24 cellular contexts compared by ENCODE assay signal in genomic region chr1:167186198-167186750, GRCh38. TPM values are rescaled to one million over a fixed set of nuclear protein-coding genes. Genes with fewer than 3 reads are reported as not detected.
A peak's percentile ranks its signal among the peaks of the same experiment; 100 is the strongest.
DNase-seq lines count a peak whose midpoint lies in the region; TF ChIP-seq lines count a peak whose summit lies in the region.
"Had no signal": no experiment of that assay in that cellular context is flagged by ENCODE, and none has a peak within 500 bp of the region (broad histone marks: within the 10 kb centered on the region; RNA-seq: fewer than 3 reads in every experiment).

No MANE protein-coding gene starts in this region.

- peaks cover 0 to 7% (median 2%) of the 10 kb centered on the region in 5 experiments for H3K9me3 Mint-ChIP-seq in brain
- H3K9me3 Mint-ChIP-seq in activated CD4-positive, alpha-beta memory T cell treated with anti-CD3 and anti-CD28 coated beads, Interleukin-2, amount 10 ng/mL, durations not matched to agents 7 days and 5 days = no peaks in the 10 kb centered on the region
- H3K9me3 Mint-ChIP-seq: activated naive CD4-positive, alpha-beta T cell treated with anti-CD3 and anti-CD28 coated beads, Interleukin-2, amount 10 ng/mL, durations not matched to agents 7 days and 5 days; memory B cell; stimulated activated naive CD8-positive, alpha-beta T cell treated with anti-CD3 and anti-CD28 coated beads, Interleukin-15, Interleukin-2, amounts not matched to agents 100 ng/mL and 50 ng/mL, for 24 hours; T-helper 2 cell treated with Interferon-gamma antibody and Interleukin-4, amounts not matched to agents 5 μg/mL and 100 μg/mL, for 36 hours had no signal

- POLR2A ChIA-PET in activated CD4-positive, alpha-beta memory T cell treated with anti-CD3 and anti-CD28 coated beads, Interleukin-2, amount 10 ng/mL, durations not matched to agents 7 days and 5 days (lab: Charles Lee) = no interaction called here

- H3K27me3 Mint-ChIP-seq in brain = peaks cover 3% of the 10 kb centered on the region
- peaks cover 4% of the 10 kb centered on the region for H3K27me3 Mint-ChIP-seq in activated CD4-positive, alpha-beta memory T cell treated with anti-CD3 and anti-CD28 coated beads, Interleukin-2, amount 10 ng/mL, durations not matched to agents 7 days and 5 days

- H3K27ac Mint-ChIP-seq in brain = peak overlapping the region in 4 of 5 experiments; percentile 82 to 87 (median 84)
- no peak overlapping the region for H3K27ac Mint-ChIP-seq in activated CD4-positive, alpha-beta memory T cell treated with anti-CD3 and anti-CD28 coated beads, Interleukin-2, amount 10 ng/mL, durations not matched to agents 7 days and 5 days
- H3K27ac Mint-ChIP-seq: activated CD4-positive, alpha-beta T cell treated with anti-CD3 and anti-CD28 coated beads for 36 hours; activated CD8-positive, alpha-beta T cell treated with anti-CD3 and anti-CD28 coated beads, Interleukin-2, amount 10 ng/mL, durations not matched to agents 7 days and 5 days; activated naive CD4-positive, alpha-beta T cell treated with anti-CD3 and anti-CD28 coated beads, Interleukin-2, amount 10 ng/mL, durations not matched to agents 7 days and 5 days; memory B cell; stimulated activated naive CD8-positive, alpha-beta T cell treated with anti-CD3 and anti-CD28 coated beads, Interleukin-15, Interleukin-2, amounts not matched to agents 100 ng/mL and 50 ng/mL, for 24 hours; T-helper 2 cell treated with Interferon-gamma antibody and Interleukin-4, amounts not matched to agents 5 μg/mL and 100 μg/mL, for 36 hours had no signal

- no peaks in the 10 kb centered on the region for H3K27me3 ChIP-seq in BE2C
- H3K27me3 ChIP-seq: body of pancreas, esophagus muscularis mucosa, ovary had no signal

- no peak for TF ChIP-seq CTCF in brain (conservative IDR thresholded peaks at IDR 0.05)
- no peak for TF ChIP-seq CTCF in BE2C (IDR thresholded peaks at IDR 0.05; ENCODE audit: low read depth, low read length)

- peaks cover 15% of the 10 kb centered on the region for H3K4me1 Mint-ChIP-seq in brain
- no peaks in the 10 kb centered on the region for H3K4me1 Mint-ChIP-seq in activated CD4-positive, alpha-beta memory T cell treated with anti-CD3 and anti-CD28 coated beads, Interleukin-2, amount 10 ng/mL, durations not matched to agents 7 days and 5 days
- H3K4me1 Mint-ChIP-seq: activated CD4-positive, alpha-beta T cell treated with anti-CD3 and anti-CD28 coated beads for 36 hours; activated naive CD4-positive, alpha-beta T cell treated with anti-CD3 and anti-CD28 coated beads, Interleukin-2, amount 10 ng/mL, durations not matched to agents 7 days and 5 days; memory B cell had no signal

- H3K4me1 ChIP-seq in BE2C = peaks cover 10% of the 10 kb centered on the region
- H3K4me1 ChIP-seq: body of pancreas, esophagus muscularis mucosa had no signal

- CTCF ChIA-PET in activated CD4-positive, alpha-beta memory T cell treated with anti-CD3 and anti-CD28 coated beads, Interleukin-2, amount 10 ng/mL, durations not matched to agents 7 days and 5 days (lab: Charles Lee) = no interaction called here

- no peaks in the 10 kb centered on the region for H3K36me3 Mint-ChIP-seq in brain
- no peaks in the 10 kb centered on the region for H3K36me3 Mint-ChIP-seq in activated CD4-positive, alpha-beta memory T cell treated with anti-CD3 and anti-CD28 coated beads, Interleukin-2, amount 10 ng/mL, durations not matched to agents 7 days and 5 days (ENCODE audit: low read depth)
- H3K36me3 Mint-ChIP-seq: activated naive CD4-positive, alpha-beta T cell treated with anti-CD3 and anti-CD28 coated beads, Interleukin-2, amount 10 ng/mL, durations not matched to agents 7 days and 5 days; memory B cell had no signal

- H3K4me3 ChIP-seq in BE2C (ENCODE audit: low read depth, low read length) = no peak overlapping the region
- H3K4me3 ChIP-seq: body of pancreas, esophagus muscularis mucosa, GM23248, ovary had no signal

- no peaks in the 10 kb centered on the region for H3K36me3 ChIP-seq in BE2C
- H3K36me3 ChIP-seq: esophagus muscularis mucosa, ovary had no signal

- peak overlapping the region in 1 of 5 experiments; percentile 11 for H3K4me3 Mint-ChIP-seq in brain
- H3K4me3 Mint-ChIP-seq in activated CD4-positive, alpha-beta memory T cell treated with anti-CD3 and anti-CD28 coated beads, Interleukin-2, amount 10 ng/mL, durations not matched to agents 7 days and 5 days = no peak overlapping the region
- H3K4me3 Mint-ChIP-seq: activated CD4-positive, alpha-beta T cell treated with anti-CD3 and anti-CD28 coated beads for 36 hours; activated CD8-positive, alpha-beta T cell treated with anti-CD3 and anti-CD28 coated beads, Interleukin-2, amount 10 ng/mL, durations not matched to agents 7 days and 5 days; activated naive CD4-positive, alpha-beta T cell treated with anti-CD3 and anti-CD28 coated beads, Interleukin-2, amount 10 ng/mL, durations not matched to agents 7 days and 5 days; memory B cell; stimulated activated naive CD8-positive, alpha-beta T cell treated with anti-CD3 and anti-CD28 coated beads, Interleukin-15, Interleukin-2, amounts not matched to agents 100 ng/mL and 50 ng/mL, for 24 hours; T-helper 2 cell treated with Interferon-gamma antibody and Interleukin-4, amounts not matched to agents 5 μg/mL and 100 μg/mL, for 36 hours had no signal

- H3K9me3 ChIP-seq in BE2C = no peaks in the 10 kb centered on the region
- H3K9me3 ChIP-seq: body of pancreas, esophagus muscularis mucosa, ovary had no signal

- DNase-seq in D341Med (ENCODE audit: low spot score) = peak; percentile 52
- peak; percentile 72 to 92 for DNase-seq in NCI-H446 (lab: John Stamatoyannopoulos, UW)
- peak; percentile 71 for DNase-seq in pons (ENCODE audit: low spot score)
- DNase-seq in activated CD4-positive, alpha-beta memory T cell treated with anti-CD3 and anti-CD28 coated beads, Interleukin-2, amount 10 ng/mL, durations not matched to agents 7 days and 5 days = no peak
- DNase-seq in BE2C = no peak
- no peak for DNase-seq in ureter (ENCODE audit: low spot score)
- DNase-seq: activated CD4-positive, alpha-beta T cell treated with anti-CD3 and anti-CD28 coated beads for 36 hours; activated CD8-positive, alpha-beta T cell treated with anti-CD3 and anti-CD28 coated beads, Interleukin-2, amount 10 ng/mL, durations not matched to agents 7 days and 5 days; activated naive CD4-positive, alpha-beta T cell treated with anti-CD3 and anti-CD28 coated beads, Interleukin-2, amount 10 ng/mL, durations not matched to agents 7 days and 5 days; body of pancreas; Calu3; foreskin fibroblast; GM23248; left colon; NCI-H748 treated with DMSO at 0.1 percent for 48 hours; ovary; SIG-M5; small intestine; stimulated activated CD4-positive, alpha-beta T cell treated with anti-CD3 and anti-CD28 coated beads, Interleukin-1b, Interleukin-23, amount 100 ng/mL, for 48 hours had no signal

RNA-seq across cellular contexts. Expression of gene POU2F1, which starts 34.4 kb away (rescaled TPM):
- 5.8 TPM for polyA plus RNA-seq in brain (ENCODE audit: insufficient read depth, low read depth, low replicate concordance)
- total RNA-seq in activated CD4-positive, alpha-beta memory T cell treated with anti-CD3 and anti-CD28 coated beads, Interleukin-2, amount 10 ng/mL, durations not matched to agents 7 days and 5 days = 10 to 100 TPM; 17.4 to 20.4 TPM
- 4.0 TPM for polyA plus RNA-seq in BE2C (2012; ENCODE audit: insufficient read depth, insufficient read length, low read depth)
- 31.5 TPM for total RNA-seq in ureter

Comparison
In these comparisons a context has a peak if more than half of its experiments do, and no peak if none do; other contexts are left out.
1. DNase-seq: peak in D341Med (single experiment), NCI-H446 (2 of 2) and pons (single experiment); none in activated CD4-positive, alpha-beta memory T cell treated with anti-CD3 and anti-CD28 coated beads, Interleukin-2, amount 10 ng/mL, durations not matched to agents 7 days and 5 days (single experiment), BE2C (single experiment) and ureter (single experiment).